12 cellular contexts compared by ENCODE assay signal in the genomic region with DNA sequence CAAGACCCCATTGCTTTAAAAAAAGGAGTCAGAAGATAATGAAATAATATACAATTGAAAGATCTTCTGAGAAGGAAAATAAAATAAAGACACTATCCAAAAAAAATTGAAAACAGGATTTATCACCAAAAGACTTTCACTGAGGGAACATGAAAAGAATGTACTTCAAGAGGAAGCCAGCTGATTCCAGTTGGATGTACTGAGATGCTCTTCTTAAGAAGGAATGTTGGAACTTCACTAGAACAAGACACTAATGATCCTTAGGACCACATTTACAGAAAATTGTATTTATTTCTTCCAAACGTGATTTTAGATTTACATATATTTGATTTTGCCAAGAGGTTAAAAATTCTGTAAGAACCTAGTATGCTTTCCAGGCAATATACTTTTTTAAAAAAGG.
"Had no signal": no experiment of that assay in that cellular context is flagged by ENCODE, and none has a peak within 500 bp of the region (broad histone marks: within the 10 kb centered on the region; RNA-seq: fewer than 3 reads in every experiment).

No MANE protein-coding gene starts in this region.

- H3K27me3 ChIP-seq: transverse colon had no signal

- H3K27ac ChIP-seq: psoas muscle, SK-N-MC had no signal

- H3K36me3 ChIP-seq: transverse colon had no signal

- H3K4me1 ChIP-seq: psoas muscle, transverse colon had no signal

- ATAC-seq: activated CD8-positive, alpha-beta T cell treated with anti-CD3 and anti-CD28 coated beads, Interleukin-2, amount 10 ng/mL, durations not matched to agents 7 days and 5 days; effector memory CD8-positive, alpha-beta T cell; left lobe of liver; WTC11 had no signal

- DNase-seq: activated CD4-positive, alpha-beta T cell treated with anti-CD3 and anti-CD28 coated beads for 48 hours; activated CD8-positive, alpha-beta memory T cell treated with anti-CD3 and anti-CD28 coated beads, Interleukin-2, amount 50 U/mL, for 48 hours; activated CD8-positive, alpha-beta T cell treated with anti-CD3 and anti-CD28 coated beads, Interleukin-2, amount 10 ng/mL, durations not matched to agents 7 days and 5 days; cortex of kidney; effector memory CD8-positive, alpha-beta T cell; mesendoderm; psoas muscle; stimulated activated CD4-positive, alpha-beta T cell treated with anti-CD3 and anti-CD28 coated beads, Interleukin-4, amount 100 ng/mL, for 4 hours; transverse colon had no signal

- H3K4me3 ChIP-seq: psoas muscle, SK-N-MC, transverse colon had no signal

- H3K9me3 ChIP-seq: psoas muscle, transverse colon had no signal
